ENCODE assay signal across 34 cellular contexts in genomic region chr1:117054068-117054467, GRCh38.
"Had no signal": no experiment of that assay in that cellular context is flagged by ENCODE, and none has a peak within 500 bp of the region (broad histone marks: within the 10 kb centered on the region; RNA-seq: fewer than 3 reads in every experiment).

No MANE protein-coding gene starts in this region.

- FAIRE-seq: astrocyte, colon, TTC549 had no signal

- H3K4me3 ChIP-seq: adrenal gland, body of pancreas, breast epithelium had no signal

- H3K9me3 ChIP-seq: adrenal gland, body of pancreas, breast epithelium had no signal

- DNase-seq: activated B cell treated with CpG ODN at 0.5 μM for 24 hours; activated CD4-positive, alpha-beta memory T cell treated with anti-CD3 and anti-CD28 coated beads for 36 hours; activated CD4-positive, alpha-beta T cell treated with anti-CD3 and anti-CD28 coated beads for 48 hours; activated CD4-positive, alpha-beta T cell treated with anti-CD3 and anti-CD28 coated beads, Interleukin-2, amount 10 ng/mL, durations not matched to agents 7 days and 5 days; activated CD4-positive, alpha-beta T cell treated with anti-CD3 and anti-CD28 coated beads, Interleukin-2, amount 50 U/mL, for 4 hours; activated CD4-positive, CD25-positive, alpha-beta regulatory T cell treated with anti-CD3 and anti-CD28 coated beads, Interleukin-2, amount 50 U/mL, for 72 hours; activated CD8-positive, alpha-beta memory T cell treated with anti-CD3 and anti-CD28 coated beads, Interleukin-2, amount 50 U/mL, for 4 hours; activated CD8-positive, alpha-beta T cell treated with anti-CD3 and anti-CD28 coated beads for 36 hours; activated effector memory CD4-positive, alpha-beta T cell treated with Interleukin-2 at 50 U/mL for 16 hours; activated gamma-delta T cell; activated naive CD4-positive, alpha-beta T cell treated with anti-CD3 and anti-CD28 coated beads, Interleukin-2, amount 50 U/mL, for 16 hours; activated naive CD4-positive, alpha-beta T cell treated with Interleukin-2 at 50 U/mL for 16 hours; activated naive CD8-positive, alpha-beta T cell treated with anti-CD3 and anti-CD28 coated beads, Interleukin-2, amount 10 ng/mL, durations not matched to agents 7 days and 5 days; activated T-cell treated with anti-CD3 and anti-CD28 coated beads for 4 hours; activated T-cell treated with anti-CD3 and anti-CD28 coated beads, Interleukin-2, amount 50 U/mL, for 1 hour; activated T-cell treated with anti-CD3 and anti-CD28 coated beads, Interleukin-2, amount 50 U/mL, for 4 hours; adrenal gland; amniotic stem cell; aorta; body of pancreas; brain microvascular endothelial cell; central memory CD4-positive, alpha-beta T cell; SW 1271; T-helper 1 cell; T-helper 2 cell; T-helper 9 cell had no signal

- H3K9me3 Mint-ChIP-seq: activated B cell treated with CpG ODN at 0.5 μM for 24 hours; activated CD4-positive, alpha-beta memory T cell treated with anti-CD3 and anti-CD28 coated beads for 36 hours; activated CD4-positive, alpha-beta T cell treated with anti-CD3 and anti-CD28 coated beads, Interleukin-2, amount 10 ng/mL, durations not matched to agents 7 days and 5 days; activated CD8-positive, alpha-beta T cell treated with anti-CD3 and anti-CD28 coated beads for 36 hours; activated naive CD8-positive, alpha-beta T cell treated with anti-CD3 and anti-CD28 coated beads, Interleukin-2, amount 10 ng/mL, durations not matched to agents 7 days and 5 days; activated T-cell treated with anti-CD3 and anti-CD28 coated beads, Interleukin-2, amount 50 U/mL, for 4 hours; activated T-helper 2 cell treated with anti-CD3 and anti-CD28 coated beads, Interferon-gamma antibody, Interleukin-2, Interleukin-4, amounts not matched to agents 10 μg/mL and 5 μg/mL and 100 μg/mL, durations not matched to agents 14 hours and 24 hours and 36 hours; T-helper 1 cell treated with Interleukin-12 subunit alpha and Interleukin-12 subunit beta and Interleukin-4 antibody, amounts not matched to agents 30 μg/mL and 1 μg/mL, for 36 hours; T-helper 2 cell treated with Interferon-gamma antibody and Interleukin-4, amounts not matched to agents 5 μg/mL and 100 μg/mL, for 36 hours had no signal

- H3K27ac ChIP-seq: adrenal gland, body of pancreas, brain microvascular endothelial cell, breast epithelium, VCaP had no signal

- H3K36me3 ChIP-seq: adrenal gland, brain microvascular endothelial cell, breast epithelium had no signal

- H3K27me3 ChIP-seq: adrenal gland, body of pancreas, brain microvascular endothelial cell, breast epithelium had no signal

- H3K27me3 Mint-ChIP-seq: activated B cell treated with CpG ODN at 0.5 μM for 24 hours; activated CD4-positive, alpha-beta memory T cell treated with anti-CD3 and anti-CD28 coated beads for 36 hours; activated CD4-positive, alpha-beta T cell treated with anti-CD3 and anti-CD28 coated beads, Interleukin-2, amount 10 ng/mL, durations not matched to agents 7 days and 5 days; activated CD8-positive, alpha-beta T cell treated with anti-CD3 and anti-CD28 coated beads for 36 hours; activated naive CD8-positive, alpha-beta T cell treated with anti-CD3 and anti-CD28 coated beads, Interleukin-2, amount 10 ng/mL, durations not matched to agents 7 days and 5 days had no signal

- H3K4me1 ChIP-seq: breast epithelium had no signal

- H3K27ac Mint-ChIP-seq: activated B cell treated with CpG ODN at 0.5 μM for 24 hours; activated CD4-positive, alpha-beta memory T cell treated with anti-CD3 and anti-CD28 coated beads for 36 hours; activated CD4-positive, alpha-beta T cell treated with anti-CD3 and anti-CD28 coated beads, Interleukin-2, amount 10 ng/mL, durations not matched to agents 7 days and 5 days; activated CD8-positive, alpha-beta T cell treated with anti-CD3 and anti-CD28 coated beads for 36 hours; activated naive CD8-positive, alpha-beta T cell treated with anti-CD3 and anti-CD28 coated beads, Interleukin-2, amount 10 ng/mL, durations not matched to agents 7 days and 5 days; activated T-helper 2 cell treated with anti-CD3 and anti-CD28 coated beads, Interferon-gamma antibody, Interleukin-2, Interleukin-4, amounts not matched to agents 10 μg/mL and 5 μg/mL and 100 μg/mL, durations not matched to agents 14 hours and 24 hours and 36 hours; T-helper 1 cell treated with Interleukin-12 subunit alpha and Interleukin-12 subunit beta and Interleukin-4 antibody, amounts not matched to agents 30 μg/mL and 1 μg/mL, for 36 hours; T-helper 2 cell treated with Interferon-gamma antibody and Interleukin-4, amounts not matched to agents 5 μg/mL and 100 μg/mL, for 36 hours had no signal

- ATAC-seq: activated CD8-positive, alpha-beta T cell treated with anti-CD3 and anti-CD28 coated beads for 36 hours; activated T-cell treated with anti-CD3 and anti-CD28 coated beads, Interleukin-2, amount 50 U/mL, for 4 hours; body of pancreas had no signal

- H3K4me3 Mint-ChIP-seq: activated B cell treated with CpG ODN at 0.5 μM for 24 hours; activated CD4-positive, alpha-beta memory T cell treated with anti-CD3 and anti-CD28 coated beads for 36 hours; activated CD4-positive, alpha-beta T cell treated with anti-CD3 and anti-CD28 coated beads, Interleukin-2, amount 10 ng/mL, durations not matched to agents 7 days and 5 days; activated CD8-positive, alpha-beta T cell treated with anti-CD3 and anti-CD28 coated beads for 36 hours; activated naive CD8-positive, alpha-beta T cell treated with anti-CD3 and anti-CD28 coated beads, Interleukin-2, amount 10 ng/mL, durations not matched to agents 7 days and 5 days; activated T-cell treated with anti-CD3 and anti-CD28 coated beads, Interleukin-2, amount 50 U/mL, for 4 hours; T-helper 1 cell treated with Interleukin-12 subunit alpha and Interleukin-12 subunit beta and Interleukin-4 antibody, amounts not matched to agents 30 μg/mL and 1 μg/mL, for 36 hours; T-helper 2 cell treated with Interferon-gamma antibody and Interleukin-4, amounts not matched to agents 5 μg/mL and 100 μg/mL, for 36 hours had no signal
